Comparison of ENCODE assay signal across 18 cellular contexts in the genomic region with DNA sequence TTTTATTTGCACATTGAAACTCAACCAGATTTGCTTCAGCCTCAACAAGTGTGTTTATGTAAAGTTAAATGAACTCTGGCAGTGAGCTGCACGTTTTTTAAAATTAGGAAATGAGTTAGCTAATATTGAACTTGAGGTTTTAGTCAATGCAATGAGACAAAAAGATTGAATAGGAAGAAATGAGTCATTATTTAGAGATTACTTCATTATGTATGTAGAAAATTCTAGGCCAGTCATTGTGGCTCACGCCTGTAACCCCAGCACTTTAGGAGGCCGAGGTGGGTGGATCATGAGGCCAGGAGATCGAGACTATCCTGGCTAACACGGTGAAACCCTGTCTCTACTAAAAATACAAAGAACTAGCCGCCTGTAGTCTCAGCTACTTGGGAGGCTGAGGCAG. TPM values are rescaled to one million over a fixed set of nuclear protein-coding genes. Genes with fewer than 3 reads are reported as not detected.
DNase-seq lines count a peak whose midpoint lies in the region; ATAC-seq and TF ChIP-seq lines count a peak whose summit lies in the region.
"Had no signal": no experiment of that assay in that cellular context is flagged by ENCODE, and none has a peak within 500 bp of the region (broad histone marks: within the 10 kb centered on the region; RNA-seq: fewer than 3 reads in every experiment).

No MANE protein-coding gene starts in this region.

- peaks cover 1% of the 10 kb centered on the region for H3K36me3 Mint-ChIP-seq in central memory CD8-positive, alpha-beta T cell (ENCODE audit: insufficient read depth)

- peaks cover 19% of the 10 kb centered on the region for H3K36me3 ChIP-seq in OCI-LY3 (replicated peaks; ENCODE audit: low read depth, low read length)
- no peaks in the 10 kb centered on the region for H3K36me3 ChIP-seq in colonic mucosa
- H3K36me3 ChIP-seq: Peyer's patch had no signal

- no peak overlapping the region for H3K9ac ChIP-seq in OCI-LY3 (ENCODE audit: low read length)
- H3K9ac ChIP-seq in colonic mucosa (ENCODE audit: low read depth in 2 of 2, low read length in 2 of 2), result no peak overlapping the region

- TF ChIP-seq CTCF in OCI-LY3 (IDR thresholded peaks at IDR 0.05; ENCODE audit: low read depth, low read length) (no peak), colonic mucosa (IDR thresholded peaks at IDR 0.05) (no peak)

- H3K9me3 Mint-ChIP-seq in central memory CD8-positive, alpha-beta T cell, result no peaks in the 10 kb centered on the region
- H3K9me3 Mint-ChIP-seq: CD4-positive, alpha-beta T cell had no signal

- intact Hi-C loops in colonic mucosa (cut with DNase I), result no loop called here

- H3K27me3 Mint-ChIP-seq in central memory CD8-positive, alpha-beta T cell, result peaks cover 28% of the 10 kb centered on the region

- H3K27me3 ChIP-seq in OCI-LY3 (ENCODE audit: low read depth, low read length) (peaks cover 10% of the 10 kb centered on the region; the same call in 1 of the 2 replicates), colonic mucosa (peaks cover 5% of the 10 kb centered on the region)
- H3K27me3 ChIP-seq: Peyer's patch had no signal

- H3K4me3 Mint-ChIP-seq in central memory CD8-positive, alpha-beta T cell, result no peak overlapping the region
- H3K4me3 Mint-ChIP-seq: CD4-positive, alpha-beta T cell; immature natural killer cell had no signal

- peak overlapping the region; percentile 44 for H3K27ac ChIP-seq in OCI-LY3 (ENCODE audit: low read length)
- H3K27ac ChIP-seq in colonic mucosa, result no peak overlapping the region
- H3K27ac ChIP-seq: Peyer's patch, psoas muscle had no signal

- no peaks in the 10 kb centered on the region for H3K4me1 Mint-ChIP-seq in central memory CD8-positive, alpha-beta T cell
- H3K4me1 Mint-ChIP-seq: immature natural killer cell had no signal

- H3K4me1 ChIP-seq in OCI-LY3 (ENCODE audit: low read length), result peaks cover 43% of the 10 kb centered on the region
- no peaks in the 10 kb centered on the region for H3K4me1 ChIP-seq in colonic mucosa
- H3K4me1 ChIP-seq: Peyer's patch, psoas muscle had no signal

- peak overlapping the region; percentile 24 for H3K4me2 ChIP-seq in OCI-LY3 (ENCODE audit: low read length)

- DNase-seq in stimulated activated CD4-positive, alpha-beta T cell treated with anti-CD3 and anti-CD28 coated beads, Interleukin-4, amount 100 ng/mL, for 1 hour, result peak; percentile 27
- DNase-seq in stimulated activated CD4-positive, alpha-beta T cell treated with anti-CD3 and anti-CD28 coated beads, Interleukin-12 subunit alpha, Interleukin-12 subunit beta, amount 100 ng/mL, for 4 hours, result no peak
- DNase-seq in central memory CD8-positive, alpha-beta T cell (ENCODE audit: low spot score in 2 of 2), result no peak
- DNase-seq in stromal cell of bone marrow (ENCODE audit: low read depth) (peak; percentile 57), colonic mucosa (no peak), retina (no peak)
- DNase-seq: CD4-positive, alpha-beta T cell; GDM1; immature natural killer cell; Kasumi-1; NCI-H2171; Peyer's patch; psoas muscle; T-helper 9 cell had no signal

- H3K27ac Mint-ChIP-seq in central memory CD8-positive, alpha-beta T cell (ENCODE audit: low read depth), result peak overlapping the region; percentile 82
- H3K27ac Mint-ChIP-seq: CD4-positive, alpha-beta T cell; immature natural killer cell had no signal

- H3K4me3 ChIP-seq in OCI-LY3 (ENCODE audit: low read length) (no peak overlapping the region), colonic mucosa (no peak overlapping the region)
- H3K4me3 ChIP-seq: Peyer's patch, psoas muscle had no signal

- ATAC-seq in central memory CD8-positive, alpha-beta T cell (replicated peaks; ENCODE audit: extremely low read depth, poor library complexity, severe bottlenecking), result peak; percentile 19
- no peak for ATAC-seq in GM21381 (IDR thresholded peaks at IDR 0.05; ENCODE audit: unreplicated experiment)
- ATAC-seq: psoas muscle had no signal

- H3K9me3 ChIP-seq in OCI-LY3 (ENCODE audit: insufficient read depth, low read length) (peaks cover 24% of the 10 kb centered on the region), colonic mucosa (no peaks in the 10 kb centered on the region)
- H3K9me3 ChIP-seq: Peyer's patch, psoas muscle had no signal

- H3K79me2 ChIP-seq in OCI-LY3 (ENCODE audit: low read length), result no peaks in the 10 kb centered on the region

- H2AFZ ChIP-seq in OCI-LY3 (ENCODE audit: low read depth, low read length), result no peak overlapping the region

- H4K20me1 ChIP-seq in OCI-LY3 (ENCODE audit: insufficient read depth, low read length), result no peaks in the 10 kb centered on the region

RNA-seq across cellular contexts. Expression of a gene that starts 22.8 kb away (rescaled TPM):
- total RNA-seq in colonic mucosa, result under 1 TPM; 0.27 to 0.57 TPM
- total RNA-seq: cardiac septum; CD4-positive, alpha-beta T cell; Peyer's patch; psoas muscle; temporal lobe had no signal

RNA-seq across cellular contexts. Expression of a gene that starts 56.2 kb away (rescaled TPM):
- total RNA-seq in colonic mucosa, result 1 to 10 TPM in 1 of 2 donors, under 1 TPM in 1; 0.48 to 1.3 TPM
- total RNA-seq: temporal lobe had no signal

Comparison
In these comparisons a context has a peak if more than half of its experiments do, and no peak if none do; other contexts are left out.
1. DNase-seq: peak in stimulated activated CD4-positive, alpha-beta T cell treated with anti-CD3 and anti-CD28 coated beads, Interleukin-4, amount 100 ng/mL, for 1 hour (single experiment) and stromal cell of bone marrow (single experiment); none in stimulated activated CD4-positive, alpha-beta T cell treated with anti-CD3 and anti-CD28 coated beads, Interleukin-12 subunit alpha, Interleukin-12 subunit beta, amount 100 ng/mL, for 4 hours (single experiment), central memory CD8-positive, alpha-beta T cell (0 of 2), colonic mucosa (single experiment) and retina (single experiment).